ENCODE assay signal across 23 cellular contexts in the genomic region with DNA sequence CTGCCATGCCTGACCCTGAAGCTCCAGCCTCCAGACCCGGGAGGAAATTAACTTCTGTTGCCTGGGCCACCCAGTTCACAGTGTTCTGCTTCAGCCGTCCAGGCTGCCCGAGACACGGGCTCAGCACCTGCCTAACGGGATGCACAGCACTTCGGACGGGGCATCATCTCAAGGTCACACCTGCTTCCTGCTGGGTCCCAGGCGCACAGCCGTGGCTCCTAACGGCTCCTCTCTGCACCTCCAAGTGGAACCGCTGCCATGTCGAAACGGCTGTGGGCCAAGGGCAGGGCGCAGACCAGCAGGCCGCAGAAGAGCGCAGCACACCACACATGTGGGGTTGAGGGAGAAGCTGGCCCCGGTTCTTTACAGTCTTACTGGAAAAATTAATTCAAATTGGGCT.
"Had no signal": no experiment of that assay in that cellular context is flagged by ENCODE, and none has a peak within 500 bp of the region (broad histone marks: within the 10 kb centered on the region; RNA-seq: fewer than 3 reads in every experiment).

No MANE protein-coding gene starts in this region.

- H3K4me1 Mint-ChIP-seq: activated B cell treated with CpG ODN at 0.5 μM for 24 hours had no signal

- H3K27ac ChIP-seq: brain microvascular endothelial cell, cardiac muscle cell had no signal

- H3K27ac Mint-ChIP-seq: activated B cell treated with CpG ODN at 0.5 μM for 24 hours; activated CD4-positive, alpha-beta memory T cell treated with anti-CD3 and anti-CD28 coated beads for 36 hours; activated CD4-positive, alpha-beta T cell treated with anti-CD3 and anti-CD28 coated beads, Interleukin-2, amount 10 ng/mL, durations not matched to agents 7 days and 5 days; activated naive CD8-positive, alpha-beta T cell treated with anti-CD3 and anti-CD28 coated beads for 36 hours had no signal

- H3K27me3 ChIP-seq: brain microvascular endothelial cell, cardiac muscle cell had no signal

- H3K4me3 Mint-ChIP-seq: activated B cell treated with CpG ODN at 0.5 μM for 24 hours; activated CD4-positive, alpha-beta memory T cell treated with anti-CD3 and anti-CD28 coated beads for 36 hours; activated CD4-positive, alpha-beta T cell treated with anti-CD3 and anti-CD28 coated beads, Interleukin-2, amount 10 ng/mL, durations not matched to agents 7 days and 5 days; activated naive CD4-positive, alpha-beta T cell treated with anti-CD3 and anti-CD28 coated beads, Interleukin-2, amount 10 ng/mL, durations not matched to agents 7 days and 5 days; activated naive CD8-positive, alpha-beta T cell treated with anti-CD3 and anti-CD28 coated beads for 36 hours; activated T-cell treated with anti-CD3 and anti-CD28 coated beads, Interleukin-2, amount 50 U/mL, for 4 hours; T-helper 17 cell had no signal

- H3K27me3 Mint-ChIP-seq: activated B cell treated with CpG ODN at 0.5 μM for 24 hours; activated CD4-positive, alpha-beta memory T cell treated with anti-CD3 and anti-CD28 coated beads for 36 hours; activated CD4-positive, alpha-beta T cell treated with anti-CD3 and anti-CD28 coated beads, Interleukin-2, amount 10 ng/mL, durations not matched to agents 7 days and 5 days; activated naive CD4-positive, alpha-beta T cell treated with anti-CD3 and anti-CD28 coated beads, Interleukin-2, amount 10 ng/mL, durations not matched to agents 7 days and 5 days; activated naive CD8-positive, alpha-beta T cell treated with anti-CD3 and anti-CD28 coated beads for 36 hours; T-helper 17 cell had no signal

- FAIRE-seq: K562, TTC549 had no signal

- H3K4me3 ChIP-seq: cardiac muscle cell, K562 had no signal

- DNase-seq: activated B cell treated with CpG ODN at 0.5 μM for 24 hours; activated CD4-positive, alpha-beta memory T cell treated with anti-CD3 and anti-CD28 coated beads for 36 hours; activated CD4-positive, alpha-beta T cell treated with anti-CD3 and anti-CD28 coated beads for 1 hour; activated CD4-positive, alpha-beta T cell treated with anti-CD3 and anti-CD28 coated beads, Interleukin-2, amount 10 ng/mL, durations not matched to agents 7 days and 5 days; activated CD8-positive, alpha-beta memory T cell treated with anti-CD3 and anti-CD28 coated beads for 24 hours; activated gamma-delta T cell treated with Interleukin-2 at 50 U/mL for 16 hours; activated naive CD4-positive, alpha-beta T cell treated with anti-CD3 and anti-CD28 coated beads, Interleukin-2, amount 10 ng/mL, durations not matched to agents 7 days and 5 days; activated naive CD8-positive, alpha-beta T cell treated with anti-CD3 and anti-CD28 coated beads for 36 hours; activated T-cell treated with anti-CD3 and anti-CD28 coated beads, Interleukin-2, amount 50 U/mL, for 4 hours; brain microvascular endothelial cell; Karpas-422; NCI-H1105 treated with DMSO at 0.1 percent for 48 hours; NCI-H1436 treated with DMSO at 0.1 percent for 48 hours; NCI-H187; NCI-H2081; NCI-H510A treated with DMSO at 0.1 percent for 48 hours; PC-3; SIG-M5; T-helper 17 cell; T1000 had no signal

- H3K9me3 Mint-ChIP-seq: activated B cell treated with CpG ODN at 0.5 μM for 24 hours; activated CD4-positive, alpha-beta memory T cell treated with anti-CD3 and anti-CD28 coated beads for 36 hours; activated CD4-positive, alpha-beta T cell treated with anti-CD3 and anti-CD28 coated beads, Interleukin-2, amount 10 ng/mL, durations not matched to agents 7 days and 5 days; activated naive CD4-positive, alpha-beta T cell treated with anti-CD3 and anti-CD28 coated beads, Interleukin-2, amount 10 ng/mL, durations not matched to agents 7 days and 5 days; activated naive CD8-positive, alpha-beta T cell treated with anti-CD3 and anti-CD28 coated beads for 36 hours; activated T-cell treated with anti-CD3 and anti-CD28 coated beads, Interleukin-2, amount 50 U/mL, for 4 hours had no signal

- H3K36me3 ChIP-seq: brain microvascular endothelial cell, cardiac muscle cell had no signal

- ATAC-seq: activated T-cell treated with anti-CD3 and anti-CD28 coated beads, Interleukin-2, amount 50 U/mL, for 4 hours; K562; PC-3; T-helper 17 cell had no signal
